ENCODE assay signal across 1 cellular context in genomic region chr4:1746265-1746691, GRCh38.
A peak's percentile ranks its signal among the peaks of the same experiment; 100 is the strongest.
TF ChIP-seq lines count a peak whose summit lies in the region.

No MANE protein-coding gene starts in this region.

TF ChIP-seq in HepG2, 621 proteins besides CTCF, POLR2A, EP300 and RAD21 (continues in another document):
- TF ChIP-seq HMGXB4 (CRISPR knock-in tag; IDR thresholded peaks at IDR 0.05; ENCODE audit: borderline replicate concordance in 1 of 2, low read depth in 1 of 2) = peak; percentile 78 to 96
- TF ChIP-seq SP1 (IDR thresholded peaks at IDR 0.05) = no peak
- TF ChIP-seq SP1 (CRISPR knock-in tag; IDR thresholded peaks at IDR 0.05) = peak; percentile 72; the same call in 1 of the 2 replicates
- no peak for TF ChIP-seq ZBTB49 (CRISPR knock-in tag; IDR thresholded peaks at IDR 0.05; ENCODE audit: borderline replicate concordance)
- TF ChIP-seq MXI1 (IDR thresholded peaks at IDR 0.05; ENCODE audit: borderline replicate concordance, low read depth, low read length) = peak; percentile 73; the same call in 1 of the 3 replicates
- TF ChIP-seq ZNF296 (CRISPR knock-in tag; conservative IDR thresholded peaks at IDR 0.05) = 0 out of 2 replicates have a peak, but pooled peaks have one; percentile 9
- TF ChIP-seq DPF2 (CRISPR knock-in tag; IDR thresholded peaks at IDR 0.05; ENCODE audit: borderline replicate concordance, low read depth) = no peak
- TF ChIP-seq ZBTB10 (CRISPR knock-in tag; IDR thresholded peaks at IDR 0.05; ENCODE audit: borderline replicate concordance) = 0 out of 2 replicates have a peak, but pooled peaks have one; percentile 48
- peak; percentile 18; the same call in 1 of the 2 replicates for TF ChIP-seq GMEB1 (CRISPR knock-in tag; IDR thresholded peaks at IDR 0.05; ENCODE audit: borderline replicate concordance)
- TF ChIP-seq FIP1L1 (IDR thresholded peaks at IDR 0.05; ENCODE audit: borderline replicate concordance, insufficient read depth, low read depth, low read length) = no peak
- no peak for TF ChIP-seq CREM (IDR thresholded peaks at IDR 0.05)
- no peak for TF ChIP-seq CREM (CRISPR knock-in tag; IDR thresholded peaks at IDR 0.05)
- no peak for TF ChIP-seq ZNF235 (CRISPR knock-in tag; IDR thresholded peaks at IDR 0.05; ENCODE audit: borderline replicate concordance)
- TF ChIP-seq ZNF552 (CRISPR knock-in tag; IDR thresholded peaks at IDR 0.05; ENCODE audit: borderline replicate concordance) = 0 out of 2 replicates have a peak, but pooled peaks have one; percentile 4
- peak; percentile 69 for TF ChIP-seq RXRB (CRISPR knock-in tag; IDR thresholded peaks at IDR 0.05; ENCODE audit: borderline replicate concordance)
- peak; percentile 66; the same call in 1 of the 2 replicates for TF ChIP-seq SMC3 (IDR thresholded peaks at IDR 0.05; ENCODE audit: low read length)
- peak; percentile 81; the same call in 1 of the 2 replicates for TF ChIP-seq TFAP4 (IDR thresholded peaks at IDR 0.05; ENCODE audit: borderline replicate concordance, low read depth)
- TF ChIP-seq ZNF263 (CRISPR knock-in tag; IDR thresholded peaks at IDR 0.05) = peak; percentile 51; the same call in 1 of the 2 replicates
- TF ChIP-seq MXD1 (CRISPR knock-in tag; IDR thresholded peaks at IDR 0.05) = peak; percentile 26; the same call in 1 of the 2 replicates
- TF ChIP-seq STAG1 (CRISPR knock-in tag; IDR thresholded peaks at IDR 0.05) = peak; percentile 92
- TF ChIP-seq MXD3 (CRISPR knock-in tag; IDR thresholded peaks at IDR 0.05) = peak; percentile 63; the same call in 1 of the 2 replicates
- peak; percentile 91 for TF ChIP-seq HIC2 (CRISPR knock-in tag; IDR thresholded peaks at IDR 0.05; ENCODE audit: low read depth)
- 0 out of 2 replicates have a peak, but pooled peaks have one; percentile 20 for TF ChIP-seq YEATS2 (CRISPR knock-in tag; IDR thresholded peaks at IDR 0.05; ENCODE audit: borderline replicate concordance)
- TF ChIP-seq CHD2 (IDR thresholded peaks at IDR 0.05; ENCODE audit: low read depth, low read length) = peak; percentile 22; the same call in 1 of the 2 replicates
- TF ChIP-seq TGIF2 (CRISPR knock-in tag; IDR thresholded peaks at IDR 0.05) = peak; percentile 70; the same call in 1 of the 2 replicates
- peak; percentile 85; the same call in 1 of the 2 replicates for TF ChIP-seq KDM2A (CRISPR knock-in tag; IDR thresholded peaks at IDR 0.05; ENCODE audit: borderline replicate concordance, low read depth)
- peak; percentile 9; the same call in 1 of the 2 replicates for TF ChIP-seq PAX8 (CRISPR knock-in tag; IDR thresholded peaks at IDR 0.05; ENCODE audit: borderline replicate concordance)
- TF ChIP-seq KDM3A (CRISPR knock-in tag; IDR thresholded peaks at IDR 0.05; ENCODE audit: low read depth) = peak; percentile 86; the same call in 1 of the 2 replicates
- TF ChIP-seq ZSCAN30 (CRISPR knock-in tag; IDR thresholded peaks at IDR 0.05) = no peak
- peak; percentile 43; the same call in 1 of the 2 replicates for TF ChIP-seq THRA (CRISPR knock-in tag; IDR thresholded peaks at IDR 0.05; ENCODE audit: borderline replicate concordance)
- TF ChIP-seq RERE (CRISPR knock-in tag; IDR thresholded peaks at IDR 0.05; ENCODE audit: low read depth) = 0 out of 2 replicates have a peak, but pooled peaks have one; percentile 12
- TF ChIP-seq HNF1B (CRISPR knock-in tag; IDR thresholded peaks at IDR 0.05) = peak; percentile 33; the same call in 1 of the 2 replicates
- peak; percentile 68 for TF ChIP-seq GATAD1 (CRISPR knock-in tag; IDR thresholded peaks at IDR 0.05)
